Comparison of ENCODE assay signal across 35 cellular contexts in genomic region chr6:50330963-50331362, GRCh38.
"Had no signal": no experiment of that assay in that cellular context is flagged by ENCODE, and none has a peak within 500 bp of the region (broad histone marks: within the 10 kb centered on the region; RNA-seq: fewer than 3 reads in every experiment).

No MANE protein-coding gene starts in this region.

- H3K9me3 ChIP-seq: MG63 had no signal

- H3K27me3 ChIP-seq: MG63 had no signal

- H3K36me3 ChIP-seq: MG63 had no signal

- DNase-seq: Karpas-422, Kasumi-1, MG63, MM.1S, MV-4-11, NCI-H1048, NCI-H1092, NCI-H1092 treated with DMSO at 0.1 percent for 48 hours, NCI-H1105, NCI-H1105 treated with DMSO at 0.1 percent for 48 hours, NCI-H1417, NCI-H1417 treated with DMSO at 0.1 percent for 48 hours, NCI-H1436, NCI-H1436 treated with DMSO at 0.1 percent for 48 hours, NCI-H146, NCI-H1694, NCI-H1694 treated with DMSO at 0.1 percent for 48 hours, NCI-H187, NCI-H187 treated with DMSO at 0.1 percent for 48 hours, NCI-H1930, NCI-H2029, NCI-H2029 treated with DMSO at 0.1 percent for 48 hours, NCI-H2081, NCI-H2081 treated with DMSO at 0.1 percent for 48 hours, NCI-H2107, NCI-H2171, NCI-H2171 treated with DMSO at 0.1 percent for 48 hours, NCI-H2227 treated with DMSO at 0.1 percent for 48 hours, NCI-H226, NCI-H345, NCI-H446, NCI-H446 treated with DMSO at 0.1 percent for 48 hours, NCI-H510A, NCI-H510A treated with DMSO at 0.1 percent for 48 hours, NCI-H524 had no signal

- H3K4me3 ChIP-seq: MG63 had no signal
